ENCODE assay signal across 21 cellular contexts in the genomic region with DNA sequence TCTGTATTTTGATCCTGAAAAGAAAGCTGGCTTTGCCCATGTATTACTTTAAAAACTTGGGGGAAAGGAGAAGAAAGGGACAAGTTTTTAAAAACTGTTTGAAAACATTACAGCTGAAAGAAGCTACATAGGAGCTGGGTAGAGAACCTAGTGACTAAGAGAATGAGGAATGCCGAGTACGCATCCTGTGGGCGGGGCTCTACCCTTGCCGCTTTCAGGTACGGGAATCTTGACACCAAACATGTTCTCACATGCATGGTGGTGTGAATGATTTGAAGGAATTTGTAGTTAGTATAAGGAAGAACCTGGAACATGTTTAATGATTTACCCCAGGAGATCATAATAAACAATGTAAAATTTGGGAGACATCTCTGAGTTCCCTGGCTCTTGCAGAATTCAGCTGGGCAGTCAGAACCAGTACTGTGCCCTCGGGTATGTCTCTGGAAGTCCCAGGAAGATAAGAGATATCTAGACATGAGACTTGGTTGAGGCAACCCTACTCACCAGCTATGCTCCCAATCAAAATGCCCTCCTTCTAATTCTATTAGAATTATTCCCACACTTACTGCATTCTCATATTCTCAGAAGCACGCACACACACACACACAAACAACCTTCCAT. TPM values are rescaled to one million over a fixed set of nuclear protein-coding genes. Genes with fewer than 3 reads are reported as not detected.
DNase-seq lines count a peak whose midpoint lies in the region; ATAC-seq and TF ChIP-seq lines count a peak whose summit lies in the region.
"Had no signal": no experiment of that assay in that cellular context is flagged by ENCODE, and none has a peak within 500 bp of the region (broad histone marks: within the 10 kb centered on the region; RNA-seq: fewer than 3 reads in every experiment).

No MANE protein-coding gene starts in this region.

- POLR2A ChIA-PET in PC-3 (lab: Charles Lee; ENCODE audit: unreplicated experiment): no interaction called here

- no peak overlapping the region for H3K27ac Mint-ChIP-seq in GM23338
- H3K27ac Mint-ChIP-seq: activated B cell treated with CpG ODN at 0.5 μM for 24 hours; activated naive CD8-positive, alpha-beta T cell treated with anti-CD3 and anti-CD28 coated beads, Interleukin-2, amount 50 U/mL, for 24 hours; CD4-positive, alpha-beta T cell; dendritic cell treated with granulocyte-macrophage colony-stimulating factor and Interleukin-4, amounts not matched to agents 40 ng/mL and 50 ng/mL, for 4 days; naive thymus-derived CD8-positive, alpha-beta T cell; stimulated activated naive CD8-positive, alpha-beta T cell treated with anti-CD3 and anti-CD28 coated beads, Interleukin-15, Interleukin-2, amounts not matched to agents 100 ng/mL and 50 ng/mL, for 24 hours had no signal

- H4K20me1 ChIP-seq in GM23338 (replicated peaks; ENCODE audit: insufficient read depth) (no peaks in the 10 kb centered on the region), PC-3 (ENCODE audit: low read length) (no peaks in the 10 kb centered on the region)

- WGBS in esophagus, 2 donors: 40 to 50% methylated on average over 7 of the region's 7 CpGs
- WGBS in adrenal gland, 4 donors: 55 to 73% (median 58%) methylated on average over 6 to 7 of the region's 7 CpGs

- H3K4me1 Mint-ChIP-seq in GM23338: peaks cover 9% of the 10 kb centered on the region
- H3K4me1 Mint-ChIP-seq: activated B cell treated with CpG ODN at 0.5 μM for 24 hours had no signal

- TF ChIP-seq CTCF in GM23338 (conservative IDR thresholded peaks at IDR 0.05; ENCODE audit: low read depth in 2 of 2) (no peak), PC-3 (conservative IDR thresholded peaks at IDR 0.05; ENCODE audit: low read depth, low read length) (no peak), adrenal gland (IDR thresholded peaks at IDR 0.05) (no peak), vagina (IDR thresholded peaks at IDR 0.05) (no peak)

- CTCF ChIA-PET in PC-3 (lab: Charles Lee): interaction anchor here (0.7 kb wide), 1 partner anchor 13 kb away, joined by 4 read pairs; no protein-coding TSS in a partner anchor

- H3K4me3 ChIP-seq in GM23338 (no peak overlapping the region), PC-3 (ENCODE audit: low read length) (no peak overlapping the region), esophagus (ENCODE audit: low read depth in 1 of 2, low read length in 2 of 2) (no peak overlapping the region), adrenal gland (no peak overlapping the region), vagina (no peak overlapping the region)

- no peak overlapping the region for H3K4me3 Mint-ChIP-seq in GM23338
- H3K4me3 Mint-ChIP-seq: activated B cell treated with CpG ODN at 0.5 μM for 24 hours; activated naive CD8-positive, alpha-beta T cell treated with anti-CD3 and anti-CD28 coated beads, Interleukin-2, amount 50 U/mL, for 24 hours; CD4-positive, alpha-beta T cell; dendritic cell treated with granulocyte-macrophage colony-stimulating factor and Interleukin-4, amounts not matched to agents 40 ng/mL and 50 ng/mL, for 4 days; naive thymus-derived CD8-positive, alpha-beta T cell; stimulated activated naive CD8-positive, alpha-beta T cell treated with anti-CD3 and anti-CD28 coated beads, Interleukin-15, Interleukin-2, amounts not matched to agents 100 ng/mL and 50 ng/mL, for 24 hours had no signal

- no peak overlapping the region for H3K9ac ChIP-seq in PC-3 (ENCODE audit: low read length)
- H3K9ac ChIP-seq: SK-N-SH had no signal

- H3K27ac ChIP-seq in GM23338 (ENCODE audit: low read depth) (no peak overlapping the region), PC-3 (ENCODE audit: low read length) (no peak overlapping the region), esophagus (ENCODE audit: low read depth in 2 of 2, low read length in 1 of 2) (peak overlapping the region; percentile 74 to 77), adrenal gland (no peak overlapping the region), vagina (no peak overlapping the region)

- no peaks in the 10 kb centered on the region for H3K27me3 ChIP-seq in GM23338 (ENCODE audit: insufficient read depth)
- H3K27me3 ChIP-seq in PC-3 (ENCODE audit: low read length): no peaks in the 10 kb centered on the region
- no peaks in the 10 kb centered on the region for H3K27me3 ChIP-seq in esophagus (ENCODE audit: control insufficient read depth in 1 of 2, insufficient read depth in 2 of 2, low read length in 2 of 2)
- H3K27me3 ChIP-seq in adrenal gland: peaks cover 17% of the 10 kb centered on the region
- no peaks in the 10 kb centered on the region for H3K27me3 ChIP-seq in vagina

- H3K27me3 Mint-ChIP-seq in GM23338 (ENCODE audit: insufficient read depth, low read depth, poor library complexity): no peaks in the 10 kb centered on the region

- H3K79me2 ChIP-seq in GM23338 (replicated peaks; ENCODE audit: insufficient read depth): no peaks in the 10 kb centered on the region
- H3K79me2 ChIP-seq in PC-3 (ENCODE audit: low read length): no peaks in the 10 kb centered on the region

- H3K36me3 ChIP-seq in GM23338 (ENCODE audit: insufficient read depth): no peaks in the 10 kb centered on the region
- no peaks in the 10 kb centered on the region for H3K36me3 ChIP-seq in PC-3 (ENCODE audit: low read depth, low read length)
- H3K36me3 ChIP-seq in esophagus (ENCODE audit: control insufficient read depth in 2 of 2, insufficient read depth in 2 of 2, low read length in 1 of 2): no peaks in the 10 kb centered on the region
- H3K36me3 ChIP-seq in adrenal gland (replicated peaks in 1 of 2): no peaks in the 10 kb centered on the region
- no peaks in the 10 kb centered on the region for H3K36me3 ChIP-seq in vagina

- TF ChIP-seq POLR2A in adrenal gland (IDR thresholded peaks at IDR 0.05) (no peak), vagina (IDR thresholded peaks at IDR 0.05) (no peak)

- H3K36me3 Mint-ChIP-seq in GM23338 (ENCODE audit: low read depth): no peaks in the 10 kb centered on the region
- H3K36me3 Mint-ChIP-seq: naive thymus-derived CD8-positive, alpha-beta T cell had no signal

- H3F3A ChIP-seq in GM23338 (replicated peaks; ENCODE audit: low read depth): no peaks in the 10 kb centered on the region
- no peaks in the 10 kb centered on the region for H3F3A ChIP-seq in PC-3 (ENCODE audit: low read length, unreplicated experiment)

- intact Hi-C loops in PC-3 (cut with micrococcal nuclease): no loop called here
- intact Hi-C loops in adrenal gland (cut with DNase I): no loop called here
- intact Hi-C loops in vagina (cut with DNase I): no loop called here

- BruUV-seq in PC-3 (replicated peaks; lab: Mats Ljungman, UMichigan): no TSS peak

- H3K4me1 ChIP-seq in GM23338 (ENCODE audit: insufficient read depth) (no peaks in the 10 kb centered on the region), PC-3 (ENCODE audit: insufficient read depth, low read length) (peaks cover 8% of the 10 kb centered on the region; the same call in 1 of the 2 replicates), esophagus (ENCODE audit: control insufficient read depth in 2 of 2, insufficient read depth in 2 of 2, low read length in 1 of 2) (peaks cover 0 to 5% of the 10 kb centered on the region in 2 donors), adrenal gland (replicated peaks in 1 of 2) (no peaks in the 10 kb centered on the region), vagina (no peaks in the 10 kb centered on the region)

- no peaks in the 10 kb centered on the region for H3K9me3 Mint-ChIP-seq in GM23338
- H3K9me3 Mint-ChIP-seq: activated B cell treated with CpG ODN at 0.5 μM for 24 hours; activated naive CD8-positive, alpha-beta T cell treated with anti-CD3 and anti-CD28 coated beads, Interleukin-2, amount 50 U/mL, for 24 hours; CD4-positive, alpha-beta T cell; dendritic cell treated with granulocyte-macrophage colony-stimulating factor and Interleukin-4, amounts not matched to agents 40 ng/mL and 50 ng/mL, for 4 days; naive thymus-derived CD8-positive, alpha-beta T cell; stimulated activated naive CD8-positive, alpha-beta T cell treated with anti-CD3 and anti-CD28 coated beads, Interleukin-15, Interleukin-2, amounts not matched to agents 100 ng/mL and 50 ng/mL, for 24 hours had no signal

- no peak overlapping the region for H2AFZ ChIP-seq in GM23338
- no peak overlapping the region for H2AFZ ChIP-seq in PC-3 (ENCODE audit: low read length)

- peak; percentile 80 for DNase-seq in GM23338 (ENCODE audit: low spot score)
- DNase-seq in PC-3: peak; percentile 60
- DNase-seq in renal cortical epithelial cell (ENCODE audit: low read depth): peak; percentile 92
- DNase-seq in CD1c-positive myeloid dendritic cell (ENCODE audit: extremely low spot score): no peak
- DNase-seq in adrenal gland: no peak
- DNase-seq in vagina (ENCODE audit: extremely low spot score in 2 of 2): no peak
- no peak for DNase-seq in T-helper 9 cell
- DNase-seq: activated B cell treated with CpG ODN at 0.5 μM for 24 hours; activated naive CD8-positive, alpha-beta T cell treated with anti-CD3 and anti-CD28 coated beads, Interleukin-2, amount 50 U/mL, for 24 hours; CD4-positive, alpha-beta T cell; foreskin fibroblast; KG1; left cardiac atrium; naive thymus-derived CD8-positive, alpha-beta T cell; NCI-H187 treated with DMSO at 0.1 percent for 48 hours; NK-92 treated with Interleukin-12 subunit alpha and Interleukin-12 subunit beta, amount 100 ng/mL, for 24 hours; SK-N-SH had no signal

- H3K4me2 ChIP-seq in GM23338 (no peak overlapping the region), PC-3 (ENCODE audit: low read length) (no peak overlapping the region)
- H3K4me2 ChIP-seq: SK-N-SH had no signal

- ATAC-seq in GM23338 (peak; percentile 84), PC-3 (peak; percentile 74)
- ATAC-seq: activated naive CD8-positive, alpha-beta T cell treated with anti-CD3 and anti-CD28 coated beads, Interleukin-2, amount 50 U/mL, for 24 hours; naive thymus-derived CD8-positive, alpha-beta T cell; sciatic nerve had no signal

- H3K9me2 ChIP-seq in GM23338 (ENCODE audit: insufficient read depth) (0 out of 2 replicates have a peak, but pooled peaks cover 8% of the 10 kb centered on the region), PC-3 (replicated peaks; ENCODE audit: low read length) (no peaks in the 10 kb centered on the region)
- H3K9me2 ChIP-seq: SK-N-SH had no signal

- H3K9me3 ChIP-seq in PC-3 (ENCODE audit: low read length): no peaks in the 10 kb centered on the region
- H3K9me3 ChIP-seq in esophagus (ENCODE audit: control insufficient read depth in 2 of 2, insufficient read depth in 1 of 2, low read depth in 1 of 2, low read length in 1 of 2): no peaks in the 10 kb centered on the region
- no peaks in the 10 kb centered on the region for H3K9me3 ChIP-seq in adrenal gland (replicated peaks in 1 of 3)
- no peaks in the 10 kb centered on the region for H3K9me3 ChIP-seq in vagina
- H3K9me3 ChIP-seq: SK-N-SH had no signal

TF ChIP-seq in GM23338, 12 proteins besides CTCF, POLR2A, EP300 and RAD21 (continues in another document):
- no peak for TF ChIP-seq EZH2 (IDR thresholded peaks at IDR 0.05; ENCODE audit: low read depth, unreplicated experiment)
- no peak for TF ChIP-seq JUNB (IDR thresholded peaks at IDR 0.05; ENCODE audit: unreplicated experiment)
- no peak for TF ChIP-seq POLR2AphosphoS5 (IDR thresholded peaks at IDR 0.05; ENCODE audit: low read depth)

RNA-seq across cellular contexts. Expression of gene TGFA, which starts 16.5 kb away (rescaled TPM):
- 2.6 and 6.5 TPM in 2 replicates for total RNA-seq in GM23338 (2014; rRNA removed; shearing (Covaris generic))
- polyA plus RNA-seq in GM23338 (2016; fragmentation: Nextera tagmentation; extraction: Ambion mirVana): 1.1 and 1.4 TPM in 2 replicates
- 45.0 and 54.7 TPM in 2 replicates for total RNA-seq in PC-3 (2014; rRNA removed)
- polyA plus RNA-seq in esophagus: 10 to 100 TPM; 16.3 to 24.7 TPM
- total RNA-seq in renal cortical epithelial cell: 91.7 and 150 TPM in 2 replicates
- 1 to 10 TPM in 5 of 8 donors, under 1 TPM in 3; 0.41 to 8.2 (median 1.3) TPM for total RNA-seq in adrenal gland
- under 1 TPM; 0.16 to 0.30 (median 0.26) TPM for polyA plus RNA-seq in adrenal gland
- total RNA-seq in vagina: 27.7 TPM
- polyA plus RNA-seq: SK-N-SH had no signal

Comparison
In these comparisons a context has a peak if more than half of its experiments do, and no peak if none do; other contexts are left out.
1. DNase-seq: peak in GM23338 (single experiment), PC-3 (single experiment) and renal cortical epithelial cell (single experiment); none in CD1c-positive myeloid dendritic cell (single experiment), adrenal gland (0 of 7), vagina (0 of 2) and T-helper 9 cell (single experiment).
2. H3K27ac ChIP-seq: peak in esophagus (2 of 2); none in GM23338 (single experiment), PC-3 (single experiment), adrenal gland (0 of 5) and vagina (single experiment).